In genomic region chr9:128258326-128258725, GRCh38 we compare ENCODE assay signal across 16 cellular contexts. TPM values are rescaled to one million over a fixed set of nuclear protein-coding genes. Genes with fewer than 3 reads are reported as not detected.
DNase-seq lines count a peak whose midpoint lies in the region; ATAC-seq and TF ChIP-seq lines count a peak whose summit lies in the region.
"Had no signal": no experiment of that assay in that cellular context is flagged by ENCODE, and none has a peak within 500 bp of the region (broad histone marks: within the 10 kb centered on the region; RNA-seq: fewer than 3 reads in every experiment).

No MANE protein-coding gene starts in this region.

- DNase-seq in chondrocyte (ENCODE audit: low spot score) (no peak), nephron progenitor cell (no peak), iPS-NIHi11 (ENCODE audit: low spot score) (no peak), aorta (no peak)
- DNase-seq: ACHN; BE2C; CD4-positive, CD25-positive, alpha-beta regulatory T cell; CD8-positive, alpha-beta memory T cell; COR-L47; HCEC 1CT; HFFc6; IMR-90 had no signal

- H3K4me1 ChIP-seq in HEK293 (ENCODE audit: control insufficient read depth, insufficient read depth, low read length) (no peaks in the 10 kb centered on the region), aorta (ENCODE audit: control insufficient read depth in 1 of 2, insufficient read depth in 2 of 2, low read length in 2 of 2) (no peaks in the 10 kb centered on the region)

- H3K4me1 Mint-ChIP-seq in chondrocyte (ENCODE audit: low read depth) (peaks cover 4% of the 10 kb centered on the region), nephron progenitor cell (peaks cover 20% of the 10 kb centered on the region)
- H3K4me1 Mint-ChIP-seq: CD4-positive, CD25-positive, alpha-beta regulatory T cell; CD8-positive, alpha-beta memory T cell had no signal

- H3K36me3 ChIP-seq in HEK293 (ENCODE audit: control insufficient read depth in 2 of 2, insufficient read depth in 1 of 2, low read length in 2 of 2): peaks cover 0 to 69% of the 10 kb centered on the region in 2 experiments; a peak in 2 of 3 replicates
- H3K36me3 ChIP-seq in aorta (ENCODE audit: control insufficient read depth in 1 of 2, insufficient read depth in 2 of 2, low read length in 1 of 2): peaks cover 3 to 17% of the 10 kb centered on the region in 2 donors

- H3K36me3 Mint-ChIP-seq in chondrocyte (ENCODE audit: low read depth) (peaks cover 35% of the 10 kb centered on the region), nephron progenitor cell (ENCODE audit: low read depth) (peaks cover 49% of the 10 kb centered on the region)

- H3K27ac Mint-ChIP-seq in chondrocyte (ENCODE audit: unreplicated experiment): peak overlapping the region; percentile 51
- peak overlapping the region; percentile 83 for H3K27ac Mint-ChIP-seq in nephron progenitor cell
- H3K27ac Mint-ChIP-seq: CD4-positive, CD25-positive, alpha-beta regulatory T cell had no signal

- intact Hi-C loops in aorta (cut with DNase I): no loop called here

- TF ChIP-seq CTCF in HEK293 (tag by site-specific recombination; IDR thresholded peaks at IDR 0.05) (no peak), chondrocyte (IDR thresholded peaks at IDR 0.05) (no peak), nephron progenitor cell (IDR thresholded peaks at IDR 0.05) (no peak)

- WGBS in aorta, 2 donors: 79% methylated on average over 5 to 6 of the region's 6 CpGs

- H3K4me3 ChIP-seq in HEK293 (ENCODE audit: low read depth, low read length) (no peak overlapping the region), aorta (ENCODE audit: low read length in 2 of 2) (no peak overlapping the region)
- H3K4me3 ChIP-seq: GM23338 had no signal

- CTCF ChIA-PET in HEK293 (lab: Yijun Ruan, JAX): interaction anchor here (0.6 kb wide), 1 partner anchor 59 kb away, joined by 3 read pairs; no protein-coding TSS in a partner anchor

- H3K9me3 ChIP-seq in HEK293 (ENCODE audit: control insufficient read depth, insufficient read depth, low read depth, low read length) (no peaks in the 10 kb centered on the region), aorta (ENCODE audit: control insufficient read depth, low read length) (no peaks in the 10 kb centered on the region)
- H3K9me3 ChIP-seq: BE2C had no signal

- H3K4me3 Mint-ChIP-seq in chondrocyte (ENCODE audit: unreplicated experiment) (no peak overlapping the region), nephron progenitor cell (no peak overlapping the region)
- H3K4me3 Mint-ChIP-seq: CD4-positive, CD25-positive, alpha-beta regulatory T cell; GM23338; HFFc6 had no signal

- POLR2A ChIA-PET in HEK293 (lab: Yijun Ruan, JAX): no interaction called here

- no peaks in the 10 kb centered on the region for H3K27me3 ChIP-seq in aorta (ENCODE audit: control insufficient read depth in 1 of 2, insufficient read depth in 2 of 2, low read length in 1 of 2)
- H3K27me3 ChIP-seq: BE2C had no signal

- ATAC-seq in GM21576 (IDR thresholded peaks at IDR 0.05; ENCODE audit: unreplicated experiment) (no peak), aorta (ENCODE audit: low FRiP score) (no peak), GM19397 (IDR thresholded peaks at IDR 0.05; ENCODE audit: unreplicated experiment) (no peak)
- ATAC-seq: GM23338 had no signal

- H3K27me3 Mint-ChIP-seq in chondrocyte (ENCODE audit: low read depth): no peaks in the 10 kb centered on the region
- H3K27me3 Mint-ChIP-seq in nephron progenitor cell (ENCODE audit: low read depth, poor library complexity): peaks cover 3% of the 10 kb centered on the region
- H3K27me3 Mint-ChIP-seq: CD4-positive, CD25-positive, alpha-beta regulatory T cell; CD8-positive, alpha-beta memory T cell had no signal

- H3K27ac ChIP-seq in HEK293 (ENCODE audit: extremely low read depth, low read depth, low read length) (no peak overlapping the region), aorta (ENCODE audit: low read depth in 1 of 2, low read length in 2 of 2) (no peak overlapping the region)

- H3K9me3 Mint-ChIP-seq in chondrocyte (ENCODE audit: low read depth): no peaks in the 10 kb centered on the region
- H3K9me3 Mint-ChIP-seq in nephron progenitor cell: no peaks in the 10 kb centered on the region
- H3K9me3 Mint-ChIP-seq: CD8-positive, alpha-beta memory T cell; GM23338; HFFc6 had no signal

TF ChIP-seq in HEK293, 187 proteins besides CTCF, POLR2A, EP300 and RAD21:
- TF ChIP-seq ZNF513 (tag by site-specific recombination; IDR thresholded peaks at IDR 0.05) (0 out of 2 replicates have a peak, but pooled peaks have one; percentile 53), ZNF214 (tag by site-specific recombination; IDR thresholded peaks at IDR 0.05; ENCODE audit: borderline replicate concordance) (no peak), ZFP37 (tag by site-specific recombination; IDR thresholded peaks at IDR 0.05) (no peak)

RNA-seq across cellular contexts. Expression of gene GOLGA2, which starts 17.5 kb away (rescaled TPM):
- total RNA-seq in chondrocyte (201 to 243 TPM (median 210 TPM) in 3 replicates), aorta (100 to 1,000 TPM; 163 to 172 TPM)
- polyA plus RNA-seq in aorta: 100 to 1,000 TPM in 1 of 2 donors, 10 to 100 TPM in 1; 84.9 to 118 TPM

RNA-seq across cellular contexts. Expression of gene SWI5, which starts 17.8 kb away (rescaled TPM):
- total RNA-seq in chondrocyte (29.4 to 33.7 TPM (median 31.7 TPM) in 3 replicates), aorta (10 to 100 TPM; 12.2 to 22.1 TPM)
- 10 to 100 TPM; 22.7 to 30.8 TPM for polyA plus RNA-seq in aorta

RNA-seq across cellular contexts. Expression of gene DNM1, which starts 55.1 kb away (rescaled TPM):
- total RNA-seq in chondrocyte (87.0 to 127 TPM (median 91.9 TPM) in 3 replicates), aorta (100 to 1,000 TPM in 1 of 2 donors, 1 to 10 TPM in 1; 9.3 to 114 TPM)
- 1 to 10 TPM in 1 of 2 donors, under 1 TPM in 1; 0.43 to 2.1 TPM for polyA plus RNA-seq in aorta
- polyA plus RNA-seq: CD4-positive, CD25-positive, alpha-beta regulatory T cell had no signal
